ENCODE assay signal across 16 cellular contexts in the genomic region with DNA sequence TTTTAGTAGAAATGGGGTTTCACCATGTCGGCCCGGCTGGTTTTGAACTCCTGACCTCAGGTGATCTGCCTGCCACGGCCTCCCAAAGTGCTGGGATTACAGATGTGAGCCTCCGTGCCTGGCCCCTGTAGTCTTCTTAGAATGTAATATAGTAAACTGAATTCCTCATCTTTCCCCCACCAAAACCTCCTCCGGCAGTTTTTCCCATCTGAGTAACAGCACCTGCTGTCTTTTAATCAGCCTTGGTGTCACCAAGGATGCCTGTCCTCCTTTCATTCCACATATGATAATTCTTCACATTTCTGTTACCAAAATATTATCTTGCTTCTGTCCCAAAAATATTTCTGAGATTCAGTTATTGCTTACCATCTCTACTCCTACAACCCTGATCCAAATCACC.
DNase-seq lines count a peak whose midpoint lies in the region; ATAC-seq and TF ChIP-seq lines count a peak whose summit lies in the region.
"Had no signal": no experiment of that assay in that cellular context is flagged by ENCODE, and none has a peak within 500 bp of the region (broad histone marks: within the 10 kb centered on the region; RNA-seq: fewer than 3 reads in every experiment).

No MANE protein-coding gene starts in this region.

- H3K27me3 ChIP-seq in SJCRH30, result no peaks in the 10 kb centered on the region
- no peaks in the 10 kb centered on the region for H3K27me3 ChIP-seq in uterus
- H3K27me3 ChIP-seq: MG63 had no signal

- intact Hi-C loops in uterus (cut with DNase I; ENCODE audit: low total_unique reads), result no loop called here

- H3K36me3 ChIP-seq in SJCRH30, result peaks cover 10% of the 10 kb centered on the region; the same call in 1 of the 2 replicates
- no peaks in the 10 kb centered on the region for H3K36me3 ChIP-seq in uterus

- H3K4me3 Mint-ChIP-seq in activated naive CD4-positive, alpha-beta T cell treated with anti-CD3 and anti-CD28 coated beads, Interleukin-2, amount 50 U/mL, for 24 hours, result no peak overlapping the region
- H3K4me3 Mint-ChIP-seq in activated naive CD4-positive, alpha-beta T cell treated with anti-CD3 and anti-CD28 coated beads, Interleukin-2, amount 10 ng/mL, durations not matched to agents 7 days and 5 days, result no peak overlapping the region
- no peak overlapping the region for H3K4me3 Mint-ChIP-seq in memory B cell
- H3K4me3 Mint-ChIP-seq in stimulated activated effector memory CD8-positive, alpha-beta T cell treated with anti-CD3 and anti-CD28 coated beads, Interleukin-12 subunit alpha, Interleukin-12 subunit beta, amount 100 ng/mL, for 72 hours, result no peak overlapping the region

- CTCF ChIA-PET in activated naive CD4-positive, alpha-beta T cell treated with anti-CD3 and anti-CD28 coated beads, Interleukin-2, amount 10 ng/mL, durations not matched to agents 7 days and 5 days (lab: Charles Lee), result no interaction called here

- H3K27ac ChIP-seq in SJCRH30, result no peak overlapping the region
- H3K27ac ChIP-seq in uterus, result no peak overlapping the region

- no peaks in the 10 kb centered on the region for H3K9me3 Mint-ChIP-seq in activated naive CD4-positive, alpha-beta T cell treated with anti-CD3 and anti-CD28 coated beads, Interleukin-2, amount 50 U/mL, for 24 hours
- H3K9me3 Mint-ChIP-seq in activated naive CD4-positive, alpha-beta T cell treated with anti-CD3 and anti-CD28 coated beads, Interleukin-2, amount 10 ng/mL, durations not matched to agents 7 days and 5 days, result no peaks in the 10 kb centered on the region
- H3K9me3 Mint-ChIP-seq in memory B cell, result no peaks in the 10 kb centered on the region
- H3K9me3 Mint-ChIP-seq in stimulated activated effector memory CD8-positive, alpha-beta T cell treated with anti-CD3 and anti-CD28 coated beads, Interleukin-12 subunit alpha, Interleukin-12 subunit beta, amount 100 ng/mL, for 72 hours, result no peaks in the 10 kb centered on the region

- no peak for TF ChIP-seq CTCF in uterus (IDR thresholded peaks at IDR 0.05)

- peaks cover 18% of the 10 kb centered on the region for H3K4me1 ChIP-seq in SJCRH30
- H3K4me1 ChIP-seq in uterus, result peaks cover 0 to 16% of the 10 kb centered on the region in 2 donors

- H3K9me3 ChIP-seq in SJCRH30 (replicated peaks) (no peaks in the 10 kb centered on the region), uterus (no peaks in the 10 kb centered on the region)
- H3K9me3 ChIP-seq: MG63 had no signal

- peaks cover 9% of the 10 kb centered on the region for H3K36me3 Mint-ChIP-seq in activated naive CD4-positive, alpha-beta T cell treated with anti-CD3 and anti-CD28 coated beads, Interleukin-2, amount 50 U/mL, for 24 hours
- H3K36me3 Mint-ChIP-seq in activated naive CD4-positive, alpha-beta T cell treated with anti-CD3 and anti-CD28 coated beads, Interleukin-2, amount 10 ng/mL, durations not matched to agents 7 days and 5 days, result peaks cover 9% of the 10 kb centered on the region
- peaks cover 10% of the 10 kb centered on the region for H3K36me3 Mint-ChIP-seq in memory B cell
- peaks cover 7% of the 10 kb centered on the region for H3K36me3 Mint-ChIP-seq in stimulated activated effector memory CD8-positive, alpha-beta T cell treated with anti-CD3 and anti-CD28 coated beads, Interleukin-12 subunit alpha, Interleukin-12 subunit beta, amount 100 ng/mL, for 72 hours

- ATAC-seq in memory B cell (ENCODE audit: low read depth) (no peak), HG02623 (IDR thresholded peaks at IDR 0.05; ENCODE audit: unreplicated experiment) (no peak), HG03135 (IDR thresholded peaks at IDR 0.05; ENCODE audit: unreplicated experiment) (no peak)
- no peak for ATAC-seq in stimulated activated effector memory CD8-positive, alpha-beta T cell treated with anti-CD3 and anti-CD28 coated beads, Interleukin-12 subunit alpha, Interleukin-12 subunit beta, amount 100 ng/mL, for 72 hours
- ATAC-seq: Panc1 had no signal

- TF ChIP-seq POLR2A in uterus (IDR thresholded peaks at IDR 0.05), result no peak

- no peak for DNase-seq in activated naive CD4-positive, alpha-beta T cell treated with anti-CD3 and anti-CD28 coated beads, Interleukin-2, amount 10 ng/mL, durations not matched to agents 7 days and 5 days
- DNase-seq in SJCRH30 (peak; percentile 37 to 69), memory B cell (ENCODE audit: low spot score in 2 of 2) (no peak), uterus (no peak)
- no peak for DNase-seq in stimulated activated effector memory CD8-positive, alpha-beta T cell treated with anti-CD3 and anti-CD28 coated beads, Interleukin-12 subunit alpha, Interleukin-12 subunit beta, amount 100 ng/mL, for 72 hours (ENCODE audit: low spot score in 2 of 2)
- DNase-seq: 8988T, H7, MG63, NCI-H1092, NCI-H2081 treated with DMSO at 0.1 percent for 48 hours, NCI-H2227 treated with DMSO at 0.1 percent for 48 hours, NCI-H524 treated with DMSO at 0.1 percent for 48 hours had no signal

- no peaks in the 10 kb centered on the region for H3K27me3 Mint-ChIP-seq in activated naive CD4-positive, alpha-beta T cell treated with anti-CD3 and anti-CD28 coated beads, Interleukin-2, amount 50 U/mL, for 24 hours
- H3K27me3 Mint-ChIP-seq in activated naive CD4-positive, alpha-beta T cell treated with anti-CD3 and anti-CD28 coated beads, Interleukin-2, amount 10 ng/mL, durations not matched to agents 7 days and 5 days, result no peaks in the 10 kb centered on the region
- no peaks in the 10 kb centered on the region for H3K27me3 Mint-ChIP-seq in memory B cell

- H3K4me3 ChIP-seq in SJCRH30, result no peak overlapping the region
- H3K4me3 ChIP-seq in uterus, result no peak overlapping the region
- H3K4me3 ChIP-seq: MG63 had no signal

- H3K27ac Mint-ChIP-seq in activated naive CD4-positive, alpha-beta T cell treated with anti-CD3 and anti-CD28 coated beads, Interleukin-2, amount 50 U/mL, for 24 hours, result peak overlapping the region; percentile 0
- no peak overlapping the region for H3K27ac Mint-ChIP-seq in activated naive CD4-positive, alpha-beta T cell treated with anti-CD3 and anti-CD28 coated beads, Interleukin-2, amount 10 ng/mL, durations not matched to agents 7 days and 5 days
- H3K27ac Mint-ChIP-seq in memory B cell, result peak overlapping the region; percentile 13
- peak overlapping the region; percentile 3 for H3K27ac Mint-ChIP-seq in stimulated activated effector memory CD8-positive, alpha-beta T cell treated with anti-CD3 and anti-CD28 coated beads, Interleukin-12 subunit alpha, Interleukin-12 subunit beta, amount 100 ng/mL, for 72 hours

- peaks cover 61% of the 10 kb centered on the region for H3K4me1 Mint-ChIP-seq in activated naive CD4-positive, alpha-beta T cell treated with anti-CD3 and anti-CD28 coated beads, Interleukin-2, amount 50 U/mL, for 24 hours
- H3K4me1 Mint-ChIP-seq in activated naive CD4-positive, alpha-beta T cell treated with anti-CD3 and anti-CD28 coated beads, Interleukin-2, amount 10 ng/mL, durations not matched to agents 7 days and 5 days, result peaks cover 11% of the 10 kb centered on the region
- H3K4me1 Mint-ChIP-seq in memory B cell, result peaks cover 31% of the 10 kb centered on the region
- peaks cover 32% of the 10 kb centered on the region for H3K4me1 Mint-ChIP-seq in stimulated activated effector memory CD8-positive, alpha-beta T cell treated with anti-CD3 and anti-CD28 coated beads, Interleukin-12 subunit alpha, Interleukin-12 subunit beta, amount 100 ng/mL, for 72 hours

Comparison
In these comparisons a context has a peak if more than half of its experiments do, and no peak if none do; other contexts are left out.
1. DNase-seq: peak in SJCRH30 (2 of 2); none in activated naive CD4-positive, alpha-beta T cell treated with anti-CD3 and anti-CD28 coated beads, Interleukin-2, amount 10 ng/mL, durations not matched to agents 7 days and 5 days (single experiment), memory B cell (0 of 2), stimulated activated effector memory CD8-positive, alpha-beta T cell treated with anti-CD3 and anti-CD28 coated beads, Interleukin-12 subunit alpha, Interleukin-12 subunit beta, amount 100 ng/mL, for 72 hours (0 of 2) and uterus (0 of 2).